In the genomic region with DNA sequence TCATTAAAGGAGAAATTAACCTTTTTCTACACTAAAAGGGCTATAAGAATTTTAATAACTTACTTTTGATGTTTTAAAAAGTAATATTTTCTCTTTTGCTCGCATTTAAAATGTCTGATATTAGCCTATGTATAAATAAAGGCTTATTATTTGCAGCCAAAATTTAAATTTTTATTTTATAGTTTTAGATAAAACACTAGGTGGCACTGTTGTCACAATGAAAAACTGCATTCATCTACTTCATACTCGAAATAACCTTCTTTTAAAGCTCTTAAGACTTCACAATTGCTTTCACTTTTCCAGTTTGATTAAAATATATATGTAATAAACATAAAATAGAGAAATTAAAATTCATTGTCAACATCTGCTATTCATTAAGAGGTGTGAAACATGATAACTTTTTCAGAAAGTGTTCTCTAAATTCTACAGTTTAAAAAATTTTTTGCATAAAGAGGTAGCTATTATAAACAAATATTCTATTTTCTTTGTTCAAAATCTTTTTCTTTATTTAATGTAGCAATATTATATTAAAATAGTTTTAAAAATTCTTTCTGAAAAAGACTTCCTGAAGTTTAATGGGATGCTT, we compare ENCODE assay signal across 9 cellular contexts.
A peak's percentile ranks its signal among the peaks of the same experiment; 100 is the strongest.
DNase-seq lines count a peak whose midpoint lies in the region; ATAC-seq and TF ChIP-seq lines count a peak whose summit lies in the region.
"Had no signal": no experiment of that assay in that cellular context is flagged by ENCODE, and none has a peak within 500 bp of the region (broad histone marks: within the 10 kb centered on the region; RNA-seq: fewer than 3 reads in every experiment).

No MANE protein-coding gene starts in this region.

- H3K36me3 Mint-ChIP-seq in activated CD8-positive, alpha-beta T cell treated with anti-CD3 and anti-CD28 coated beads for 36 hours (ENCODE audit: low read depth), result no peaks in the 10 kb centered on the region
- H3K36me3 Mint-ChIP-seq in activated CD8-positive, alpha-beta T cell treated with anti-CD3 and anti-CD28 coated beads, Interleukin-2, amount 10 ng/mL, durations not matched to agents 7 days and 5 days (ENCODE audit: low read depth), result no peaks in the 10 kb centered on the region

- TF ChIP-seq CTCF in activated CD8-positive, alpha-beta T cell treated with anti-CD3 and anti-CD28 coated beads for 36 hours (IDR thresholded peaks at IDR 0.05), result peak; percentile 72
- TF ChIP-seq CTCF in OCI-LY3 (IDR thresholded peaks at IDR 0.05; ENCODE audit: low read depth, low read length) (peak; percentile 59), fibroblast of lung (conservative IDR thresholded peaks at IDR 0.05 in 1 of 2, IDR thresholded peaks at IDR 0.05 in 1 of 2; ENCODE audit: low read depth in 1 of 2, low read length in 2 of 2) (peak in 1 of 2 donors; percentile 29), upper lobe of left lung (IDR thresholded peaks at IDR 0.05) (peak in 4 of 6 experiments; percentile 9 to 25 (median 17))

- no peak for DNase-seq in activated CD8-positive, alpha-beta T cell treated with anti-CD3 and anti-CD28 coated beads for 36 hours
- DNase-seq in activated CD8-positive, alpha-beta T cell treated with anti-CD3 and anti-CD28 coated beads, Interleukin-2, amount 10 ng/mL, durations not matched to agents 7 days and 5 days, result no peak
- DNase-seq in fibroblast of lung (ENCODE audit: low read depth in 2 of 2) (peak; percentile 2 to 55), upper lobe of left lung (no peak), cortex of kidney (lab: John Stamatoyannopoulos, UW) (no peak)
- DNase-seq: left cardiac atrium had no signal

- H3K27ac ChIP-seq in OCI-LY3 (ENCODE audit: low read length), result no peak overlapping the region
- no peak overlapping the region for H3K27ac ChIP-seq in fibroblast of lung (ENCODE audit: insufficient read depth, low read length)
- no peak overlapping the region for H3K27ac ChIP-seq in upper lobe of left lung

- H3K4me1 ChIP-seq in OCI-LY3 (ENCODE audit: low read length), result no peaks in the 10 kb centered on the region
- H3K4me1 ChIP-seq in fibroblast of lung (ENCODE audit: control insufficient read depth, extremely low read depth, insufficient read depth, low read length), result no peaks in the 10 kb centered on the region
- no peaks in the 10 kb centered on the region for H3K4me1 ChIP-seq in upper lobe of left lung

- no peak overlapping the region for H3K4me3 Mint-ChIP-seq in activated CD8-positive, alpha-beta T cell treated with anti-CD3 and anti-CD28 coated beads for 36 hours
- no peak overlapping the region for H3K4me3 Mint-ChIP-seq in activated CD8-positive, alpha-beta T cell treated with anti-CD3 and anti-CD28 coated beads, Interleukin-2, amount 10 ng/mL, durations not matched to agents 7 days and 5 days

- no peaks in the 10 kb centered on the region for H3K4me1 Mint-ChIP-seq in activated CD8-positive, alpha-beta T cell treated with anti-CD3 and anti-CD28 coated beads for 36 hours (ENCODE audit: low read depth)
- H3K4me1 Mint-ChIP-seq in activated CD8-positive, alpha-beta T cell treated with anti-CD3 and anti-CD28 coated beads, Interleukin-2, amount 10 ng/mL, durations not matched to agents 7 days and 5 days (ENCODE audit: low read depth), result no peaks in the 10 kb centered on the region

- H2AFZ ChIP-seq in OCI-LY3 (ENCODE audit: low read depth, low read length) (no peak overlapping the region), fibroblast of lung (ENCODE audit: low read length) (no peak overlapping the region)

- POLR2A ChIA-PET in activated CD8-positive, alpha-beta T cell treated with anti-CD3 and anti-CD28 coated beads for 36 hours (lab: Charles Lee), result no interaction called here
- POLR2A ChIA-PET in activated CD8-positive, alpha-beta T cell treated with anti-CD3 and anti-CD28 coated beads, Interleukin-2, amount 10 ng/mL, durations not matched to agents 7 days and 5 days (lab: Charles Lee), result no interaction called here

- no peak for TF ChIP-seq POLR2A in upper lobe of left lung (IDR thresholded peaks at IDR 0.05)

- H3K4me2 ChIP-seq in OCI-LY3 (ENCODE audit: low read length) (no peak overlapping the region), fibroblast of lung (ENCODE audit: extremely low read depth, insufficient read depth, low read length) (no peak overlapping the region)

- H3K9me3 ChIP-seq in OCI-LY3 (ENCODE audit: insufficient read depth, low read length), result no peaks in the 10 kb centered on the region
- no peaks in the 10 kb centered on the region for H3K9me3 ChIP-seq in fibroblast of lung (ENCODE audit: control insufficient read depth, insufficient read depth, low read depth, low read length)
- no peaks in the 10 kb centered on the region for H3K9me3 ChIP-seq in upper lobe of left lung

- 0 to 1% methylated on average over 2 of the region's 2 CpGs for WGBS in upper lobe of left lung, 2 donors

- intact Hi-C loops in activated CD8-positive, alpha-beta T cell treated with anti-CD3 and anti-CD28 coated beads for 36 hours (cut with micrococcal nuclease), result loop anchor here (5.0 kb wide), 1 partner anchor 474 kb away; no protein-coding TSS in a partner anchor

- H3K79me2 ChIP-seq in OCI-LY3 (ENCODE audit: low read length) (no peaks in the 10 kb centered on the region), fibroblast of lung (ENCODE audit: control insufficient read depth, insufficient read depth, low read length) (no peaks in the 10 kb centered on the region)

- no peak for ATAC-seq in activated CD8-positive, alpha-beta T cell treated with anti-CD3 and anti-CD28 coated beads for 36 hours
- ATAC-seq in activated CD8-positive, alpha-beta T cell treated with anti-CD3 and anti-CD28 coated beads, Interleukin-2, amount 10 ng/mL, durations not matched to agents 7 days and 5 days, result no peak
- no peak for ATAC-seq in upper lobe of left lung (ENCODE audit: low FRiP score in 2 of 2)
- no peak for ATAC-seq in HG02981 (IDR thresholded peaks at IDR 0.05; ENCODE audit: unreplicated experiment)
- ATAC-seq in HG02973 (IDR thresholded peaks at IDR 0.05; ENCODE audit: unreplicated experiment), result no peak
- ATAC-seq: left cardiac atrium had no signal

- H3K27me3 ChIP-seq in OCI-LY3 (ENCODE audit: low read depth, low read length) (peaks cover 12% of the 10 kb centered on the region; the same call in 1 of the 2 replicates), fibroblast of lung (ENCODE audit: control insufficient read depth, insufficient read depth, low read length) (no peaks in the 10 kb centered on the region), upper lobe of left lung (no peaks in the 10 kb centered on the region)

- H4K20me1 ChIP-seq in OCI-LY3 (ENCODE audit: insufficient read depth, low read length) (no peaks in the 10 kb centered on the region), fibroblast of lung (ENCODE audit: control insufficient read depth, extremely low read depth, insufficient read depth, low read length) (no peaks in the 10 kb centered on the region)

- no peak overlapping the region for H3K9ac ChIP-seq in OCI-LY3 (ENCODE audit: low read length)
- no peak overlapping the region for H3K9ac ChIP-seq in fibroblast of lung (ENCODE audit: insufficient read depth, low read length)

- H3K9me3 Mint-ChIP-seq in activated CD8-positive, alpha-beta T cell treated with anti-CD3 and anti-CD28 coated beads for 36 hours, result no peaks in the 10 kb centered on the region
- H3K9me3 Mint-ChIP-seq in activated CD8-positive, alpha-beta T cell treated with anti-CD3 and anti-CD28 coated beads, Interleukin-2, amount 10 ng/mL, durations not matched to agents 7 days and 5 days (ENCODE audit: insufficient read depth), result no peaks in the 10 kb centered on the region

- no peak overlapping the region for H3K27ac Mint-ChIP-seq in activated CD8-positive, alpha-beta T cell treated with anti-CD3 and anti-CD28 coated beads for 36 hours
- no peak overlapping the region for H3K27ac Mint-ChIP-seq in activated CD8-positive, alpha-beta T cell treated with anti-CD3 and anti-CD28 coated beads, Interleukin-2, amount 10 ng/mL, durations not matched to agents 7 days and 5 days

- H3K27me3 Mint-ChIP-seq in activated CD8-positive, alpha-beta T cell treated with anti-CD3 and anti-CD28 coated beads for 36 hours, result no peaks in the 10 kb centered on the region
- no peaks in the 10 kb centered on the region for H3K27me3 Mint-ChIP-seq in activated CD8-positive, alpha-beta T cell treated with anti-CD3 and anti-CD28 coated beads, Interleukin-2, amount 10 ng/mL, durations not matched to agents 7 days and 5 days (ENCODE audit: low read depth)

- CTCF ChIA-PET in activated CD8-positive, alpha-beta T cell treated with anti-CD3 and anti-CD28 coated beads for 36 hours (lab: Charles Lee), result interaction anchor here (1.0 kb wide), 1 partner anchor 473 kb away, joined by 3 read pairs; no protein-coding TSS in a partner anchor
- CTCF ChIA-PET in activated CD8-positive, alpha-beta T cell treated with anti-CD3 and anti-CD28 coated beads, Interleukin-2, amount 10 ng/mL, durations not matched to agents 7 days and 5 days (lab: Charles Lee), result no interaction called here

- H3K4me3 ChIP-seq in OCI-LY3 (ENCODE audit: low read length), result no peak overlapping the region
- no peak overlapping the region for H3K4me3 ChIP-seq in fibroblast of lung (replicated peaks in 1 of 4; ENCODE audit: control extremely low read depth in 1 of 4, insufficient read depth in 1 of 4, low read depth in 3 of 4, low read length in 4 of 4)
- H3K4me3 ChIP-seq in upper lobe of left lung, result no peak overlapping the region

- H3K36me3 ChIP-seq in OCI-LY3 (replicated peaks; ENCODE audit: low read depth, low read length) (no peaks in the 10 kb centered on the region), fibroblast of lung (ENCODE audit: control insufficient read depth, insufficient read depth, low read length) (no peaks in the 10 kb centered on the region), upper lobe of left lung (no peaks in the 10 kb centered on the region)

- no peak for TF ChIP-seq EP300 in upper lobe of left lung (IDR thresholded peaks at IDR 0.05)

Comparison
In these comparisons a context has a peak if more than half of its experiments do, and no peak if none do; other contexts are left out.
1. DNase-seq: peak in fibroblast of lung (2 of 2); none in activated CD8-positive, alpha-beta T cell treated with anti-CD3 and anti-CD28 coated beads for 36 hours (single experiment), activated CD8-positive, alpha-beta T cell treated with anti-CD3 and anti-CD28 coated beads, Interleukin-2, amount 10 ng/mL, durations not matched to agents 7 days and 5 days (single experiment), upper lobe of left lung (0 of 2) and cortex of kidney (single experiment).